Comparison of ENCODE assay signal across 1 cellular context in genomic region chr3:5728085-5728484, GRCh38.
A peak's percentile ranks its signal among the peaks of the same experiment; 100 is the strongest.
TF ChIP-seq lines count a peak whose summit lies in the region.

No MANE protein-coding gene starts in this region.

TF ChIP-seq in K562, 482 proteins besides CTCF, POLR2A, EP300 and RAD21 (continues in another document):
- TF ChIP-seq ZNF212 (CRISPR knock-in tag; IDR thresholded peaks at IDR 0.05) (no peak), CREB3 (tag; conservative IDR thresholded peaks at IDR 0.05; ENCODE audit: low read depth) (0 out of 2 replicates have a peak, but pooled peaks have one; percentile 40), RBFOX2 (IDR thresholded peaks at IDR 0.05; ENCODE audit: low read depth, low read length) (no peak), TFE3 (CRISPR knock-in tag; IDR thresholded peaks at IDR 0.05) (no peak), C11orf30 (IDR thresholded peaks at IDR 0.05; ENCODE audit: low read depth) (no peak), RNF2 (IDR thresholded peaks at IDR 0.05) (no peak), FOXA3 (CRISPR knock-in tag; conservative IDR thresholded peaks at IDR 0.05 in 1 of 2, IDR thresholded peaks at IDR 0.05 in 1 of 2) (no peak), KLF13 (tag; IDR thresholded peaks at IDR 0.05; ENCODE audit: borderline replicate concordance, low read depth) (no peak), FOXJ3 (CRISPR knock-in tag; IDR thresholded peaks at IDR 0.05) (no peak), SMARCA4 (IDR thresholded peaks at IDR 0.05) (no peak), SMAD3 (CRISPR knock-in tag; conservative IDR thresholded peaks at IDR 0.05) (peak; percentile 74; the same call in 1 of the 2 replicates), RB1 (IDR thresholded peaks at IDR 0.05; ENCODE audit: low read depth) (no peak), TAF9B (IDR thresholded peaks at IDR 0.05; ENCODE audit: partially characterized antibody) (no peak), ATF4 (CRISPR knock-in tag; IDR thresholded peaks at IDR 0.05) (0 out of 2 replicates have a peak, but pooled peaks have one; percentile 18), CREB5 (CRISPR knock-in tag; IDR thresholded peaks at IDR 0.05) (0 out of 2 replicates have a peak, but pooled peaks have one; percentile 35), NR4A1 (CRISPR knock-in tag; IDR thresholded peaks at IDR 0.05) (no peak), NR4A1 (tag; IDR thresholded peaks at IDR 0.05) (peak; percentile 62; the same call in 1 of the 2 replicates), DIDO1 (tag; IDR thresholded peaks at IDR 0.05; ENCODE audit: low read depth) (0 out of 2 replicates have a peak, but pooled peaks have one; percentile 26), NCOR1 (IDR thresholded peaks at IDR 0.05) (no peak), HOMEZ (CRISPR knock-in tag; IDR thresholded peaks at IDR 0.05) (no peak), MXD1 (CRISPR knock-in tag; IDR thresholded peaks at IDR 0.05; ENCODE audit: borderline replicate concordance, poor library complexity, severe bottlenecking) (no peak), ZNF197 (CRISPR knock-in tag; IDR thresholded peaks at IDR 0.05; ENCODE audit: low read depth) (0 out of 2 replicates have a peak, but pooled peaks have one; percentile 29), TAF7 (tag; IDR thresholded peaks at IDR 0.05) (peak; percentile 46; the same call in 1 of the 2 replicates), NFE2L1 (tag; IDR thresholded peaks at IDR 0.05; ENCODE audit: borderline replicate concordance, low read depth) (no peak), ARID3B (CRISPR knock-in tag; IDR thresholded peaks at IDR 0.05; ENCODE audit: borderline replicate concordance) (no peak), ZBTB17 (CRISPR knock-in tag; IDR thresholded peaks at IDR 0.05) (no peak), SMARCC2 (IDR thresholded peaks at IDR 0.05; ENCODE audit: low read depth) (no peak), PTTG1 (tag; IDR thresholded peaks at IDR 0.05; ENCODE audit: low read depth) (peak; percentile 83), XRCC5 (IDR thresholded peaks at IDR 0.05; ENCODE audit: low read depth, low read length) (no peak), SPI1 (IDR thresholded peaks at IDR 0.05; ENCODE audit: borderline replicate concordance, low read depth, low read length) (no peak), ETV1 (tag; conservative IDR thresholded peaks at IDR 0.05; ENCODE audit: low read depth) (no peak; the same call in 1 of the 2 replicates), ZNF785 (CRISPR knock-in tag; IDR thresholded peaks at IDR 0.05) (no peak), RBM34 (IDR thresholded peaks at IDR 0.05; ENCODE audit: borderline replicate concordance, insufficient read depth, low read length) (no peak), MEF2A (IDR thresholded peaks at IDR 0.05; ENCODE audit: control insufficient read depth, low read depth, low read length) (no peak), MED1 (CRISPR knock-in tag; IDR thresholded peaks at IDR 0.05; ENCODE audit: borderline replicate concordance) (no peak), HMG20B (CRISPR knock-in tag; IDR thresholded peaks at IDR 0.05) (no peak), CBX8 (IDR thresholded peaks at IDR 0.05; ENCODE audit: borderline replicate concordance, extremely low read depth, low read depth, low read length, poor library complexity, severe bottlenecking) (no peak), ZBTB49 (CRISPR knock-in tag; IDR thresholded peaks at IDR 0.05; ENCODE audit: borderline replicate concordance) (no peak), DDX20 (tag; IDR thresholded peaks at IDR 0.05; ENCODE audit: low read depth) (peak; percentile 80), RFX5 (IDR thresholded peaks at IDR 0.05; ENCODE audit: low read depth, low read length) (no peak), ZNF41 (CRISPR knock-in tag; conservative IDR thresholded peaks at IDR 0.05) (peak; percentile 75; the same call in 1 of the 2 replicates), ZNF639 (CRISPR knock-in tag; conservative IDR thresholded peaks at IDR 0.05 in 1 of 2, IDR thresholded peaks at IDR 0.05 in 1 of 2) (peak in 1 of 2 experiments; percentile 77; a peak in 1 of 4 replicates), ZNF584 (CRISPR knock-in tag; IDR thresholded peaks at IDR 0.05; ENCODE audit: low read depth) (0 out of 2 replicates have a peak, but pooled peaks have one; percentile 55), ILK (tag; IDR thresholded peaks at IDR 0.05; ENCODE audit: borderline replicate concordance, low read depth) (peak; percentile 69; the same call in 1 of the 2 replicates), CHD2 (IDR thresholded peaks at IDR 0.05; ENCODE audit: low read depth, low read length) (no peak), ZNF766 (CRISPR knock-in tag; conservative IDR thresholded peaks at IDR 0.05) (peak; percentile 83), CAMTA2 (CRISPR knock-in tag; conservative IDR thresholded peaks at IDR 0.05) (no peak), ARID4B (CRISPR knock-in tag; IDR thresholded peaks at IDR 0.05) (no peak), GABPB1 (CRISPR knock-in tag; IDR thresholded peaks at IDR 0.05) (no peak), KAT7 (CRISPR knock-in tag; IDR thresholded peaks at IDR 0.05; ENCODE audit: borderline replicate concordance) (no peak), NR2C2 (CRISPR knock-in tag; IDR thresholded peaks at IDR 0.05) (no peak), NR2C2 (tag; IDR thresholded peaks at IDR 0.05) (no peak), ZNF347 (CRISPR knock-in tag; IDR thresholded peaks at IDR 0.05; ENCODE audit: low read depth) (no peak), ZC3H11A (IDR thresholded peaks at IDR 0.05; ENCODE audit: low read depth, low read length) (no peak), HNRNPUL1 (IDR thresholded peaks at IDR 0.05; ENCODE audit: low read length) (no peak)
